ENCODE assay signal across 20 cellular contexts in the genomic region with DNA sequence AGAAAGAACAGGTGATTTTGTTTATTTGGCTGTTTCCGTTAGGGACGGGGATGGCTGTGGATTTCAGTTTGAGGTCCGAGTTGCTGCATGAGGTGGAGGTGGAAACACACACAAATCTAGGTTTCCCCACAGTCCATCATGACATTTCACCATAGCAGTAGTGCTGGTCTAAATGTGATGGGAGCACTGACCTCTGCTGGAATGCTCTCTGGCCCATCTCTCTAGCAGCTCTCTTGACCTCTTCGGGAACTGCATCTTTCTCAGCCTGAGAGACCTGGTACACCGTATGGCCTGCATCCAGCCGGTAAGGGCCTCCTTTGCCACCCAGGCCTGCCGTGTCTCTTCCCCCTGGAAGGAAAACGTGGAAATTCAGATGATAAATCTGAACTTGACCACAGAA.
DNase-seq lines count a peak whose midpoint lies in the region; ATAC-seq and TF ChIP-seq lines count a peak whose summit lies in the region.
"Had no signal": no experiment of that assay in that cellular context is flagged by ENCODE, and none has a peak within 500 bp of the region (broad histone marks: within the 10 kb centered on the region; RNA-seq: fewer than 3 reads in every experiment).

No MANE protein-coding gene starts in this region.

- H3K27me3 ChIP-seq in psoas muscle (ENCODE audit: insufficient read depth in 3 of 3, low read length in 2 of 3) = no peaks in the 10 kb centered on the region
- H3K27me3 ChIP-seq: ovary had no signal

- intact Hi-C loops in head of caudate nucleus (cut with DNase I) = no loop called here
- intact Hi-C loops in psoas muscle (cut with DNase I) = loop anchor here in 1 of 2 donors (5.0 kb wide), 1 partner anchor 36 kb away; no protein-coding TSS in a partner anchor

- POLR2A ChIA-PET in WTC11 (lab: Charles Lee) = interaction anchor here (0.7 kb wide), 1 partner anchor 21 kb away, joined by 3 read pairs; no protein-coding TSS in a partner anchor

- peaks cover 3 to 63% of the 10 kb centered on the region in 2 donors for H3K36me3 ChIP-seq in psoas muscle (ENCODE audit: insufficient read depth in 1 of 2, low read depth in 1 of 2)
- H3K36me3 ChIP-seq: ovary had no signal

- H3K4me1 Mint-ChIP-seq in WTC11 = no peaks in the 10 kb centered on the region
- H3K4me1 Mint-ChIP-seq: activated CD4-positive, alpha-beta T cell treated with anti-CD3 and anti-CD28 coated beads for 36 hours; central memory CD8-positive, alpha-beta T cell; naive B cell had no signal

- no peaks in the 10 kb centered on the region for H3K9me3 Mint-ChIP-seq in WTC11
- H3K9me3 Mint-ChIP-seq: central memory CD8-positive, alpha-beta T cell; naive B cell had no signal

- H3K4me1 ChIP-seq in psoas muscle = peaks cover 5% of the 10 kb centered on the region

- ATAC-seq in WTC11 (peak; percentile 48), psoas muscle (no peak), HG03175 (IDR thresholded peaks at IDR 0.05; ENCODE audit: unreplicated experiment) (no peak)
- ATAC-seq: activated CD4-positive, alpha-beta T cell treated with anti-CD3 and anti-CD28 coated beads for 36 hours had no signal

- H3K9me3 ChIP-seq in psoas muscle = no peaks in the 10 kb centered on the region
- H3K9me3 ChIP-seq: ovary, SK-N-SH had no signal

- WGBS in psoas muscle, 3 donors = 95% methylated on average over 8 of the region's 8 CpGs

- H3K27me3 Mint-ChIP-seq in WTC11 (ENCODE audit: low read depth) = no peaks in the 10 kb centered on the region
- H3K27me3 Mint-ChIP-seq: activated CD4-positive, alpha-beta T cell treated with anti-CD3 and anti-CD28 coated beads for 36 hours; central memory CD8-positive, alpha-beta T cell; naive B cell had no signal

- peak; percentile 54 for DNase-seq in Ammon's horn (ENCODE audit: low spot score)
- DNase-seq in WTC11 (ENCODE audit: low spot score) = no peak
- DNase-seq in head of caudate nucleus = peak in 24 of 42 donors; percentile 7 to 63 (median 33)
- DNase-seq in psoas muscle = no peak
- DNase-seq in activated CD4-positive, alpha-beta T cell treated with anti-CD3 and anti-CD28 coated beads, Interleukin-2, amount 50 U/mL, for 4 hours = no peak
- no peak for DNase-seq in NCI-H1417 (lab: John Stamatoyannopoulos, UW)
- no peak for DNase-seq in SHP77 treated with DMSO at 0.1 percent for 48 hours (lab: John Stamatoyannopoulos, UW)
- DNase-seq: activated CD4-positive, alpha-beta T cell treated with anti-CD3 and anti-CD28 coated beads for 36 hours; activated CD8-positive, alpha-beta memory T cell treated with anti-CD3 and anti-CD28 coated beads, Interleukin-2, amount 50 U/mL, for 4 hours; activated gamma-delta T cell treated with Interleukin-2 at 50 U/mL for 16 hours; amniotic stem cell; DMS153; naive B cell; NCI-H1436 treated with DMSO at 0.1 percent for 48 hours; NCI-H82; ovary; SK-N-SH; T-helper 9 cell had no signal

- TF ChIP-seq CTCF in WTC11 (IDR thresholded peaks at IDR 0.05) = no peak
- TF ChIP-seq CTCF in psoas muscle (IDR thresholded peaks at IDR 0.05) = no peak

- CTCF ChIA-PET in WTC11 (lab: Charles Lee) = no interaction called here

- H3K4me3 Mint-ChIP-seq in WTC11 = no peak overlapping the region
- H3K4me3 Mint-ChIP-seq: activated CD4-positive, alpha-beta T cell treated with anti-CD3 and anti-CD28 coated beads for 36 hours; central memory CD8-positive, alpha-beta T cell; naive B cell had no signal

- H3K4me3 ChIP-seq in psoas muscle = no peak overlapping the region
- H3K4me3 ChIP-seq: ovary had no signal

- H3K36me3 Mint-ChIP-seq in WTC11 = peaks cover 14% of the 10 kb centered on the region

- no peak overlapping the region for H3K27ac Mint-ChIP-seq in WTC11
- H3K27ac Mint-ChIP-seq: activated CD4-positive, alpha-beta T cell treated with anti-CD3 and anti-CD28 coated beads for 36 hours had no signal

- peak overlapping the region; percentile 60 for H3K27ac ChIP-seq in psoas muscle
- H3K27ac ChIP-seq: ovary had no signal

TF ChIP-seq in WTC11, 78 proteins besides CTCF, POLR2A, EP300 and RAD21:
- TF ChIP-seq GABPB1 (CRISPR knock-in tag; IDR thresholded peaks at IDR 0.05) = no peak
- TF ChIP-seq ATF1 (CRISPR knock-in tag; IDR thresholded peaks at IDR 0.05) = no peak

Comparison
In these comparisons a context has a peak if more than half of its experiments do, and no peak if none do; other contexts are left out.
1. DNase-seq: peak in Ammon's horn (single experiment) and head of caudate nucleus (24 of 42); none in WTC11 (single experiment), psoas muscle (0 of 2), activated CD4-positive, alpha-beta T cell treated with anti-CD3 and anti-CD28 coated beads, Interleukin-2, amount 50 U/mL, for 4 hours (0 of 2), NCI-H1417 (0 of 3) and SHP77 treated with DMSO at 0.1 percent for 48 hours (single experiment).